ENCODE assay signal across 8 cellular contexts in genomic region chr11:96263361-96263763, GRCh38.
A peak's percentile ranks its signal among the peaks of the same experiment; 100 is the strongest.
DNase-seq lines count a peak whose midpoint lies in the region; ATAC-seq, FAIRE-seq and TF ChIP-seq lines count a peak whose summit lies in the region.

No MANE protein-coding gene starts in this region.

- no TSS peak for BruUV-seq in HepG2 (replicated peaks; lab: Mats Ljungman, UMichigan)

- H3K27me3 Mint-ChIP-seq in activated naive CD4-positive, alpha-beta T cell treated with anti-CD3 and anti-CD28 coated beads, Interleukin-2, amount 50 U/mL, for 24 hours, result no peaks in the 10 kb centered on the region

- no peak for ATAC-seq in activated naive CD4-positive, alpha-beta T cell treated with anti-CD3 and anti-CD28 coated beads, Interleukin-2, amount 50 U/mL, for 72 hours
- ATAC-seq in HepG2 (no peak; the same call in 2 of the 3 replicates), GM21447 (IDR thresholded peaks at IDR 0.05; ENCODE audit: unreplicated experiment) (no peak)

- H3K79me2 ChIP-seq in HepG2 (ENCODE audit: insufficient read depth, low read length), result peaks cover 8% of the 10 kb centered on the region

- H3K9me3 ChIP-seq in HepG2 (ENCODE audit: low read length), result no peaks in the 10 kb centered on the region
- no peaks in the 10 kb centered on the region for H3K9me3 ChIP-seq in uterus

- H3K4me3 ChIP-seq in astrocyte of the spinal cord (ENCODE audit: low read depth, low read length) (no peak overlapping the region), HepG2 (replicated peaks in 1 of 3; ENCODE audit: insufficient read depth in 1 of 3, low read depth in 2 of 3, low read length in 3 of 3) (no peak overlapping the region), uterus (no peak overlapping the region)

- no peak overlapping the region for H3K4me2 ChIP-seq in HepG2 (ENCODE audit: low read depth, low read length)

- H3K36me3 Mint-ChIP-seq in activated naive CD4-positive, alpha-beta T cell treated with anti-CD3 and anti-CD28 coated beads, Interleukin-2, amount 50 U/mL, for 24 hours, result peaks cover 17% of the 10 kb centered on the region
- H3K36me3 Mint-ChIP-seq in activated naive CD4-positive, alpha-beta T cell treated with anti-CD3 and anti-CD28 coated beads, Interleukin-2, amount 50 U/mL, for 72 hours, result peaks cover 9 to 19% of the 10 kb centered on the region in 2 donors

- CTCF ChIA-PET in HepG2 (lab: Yijun Ruan, JAX; ENCODE audit: low intra/inter-chr PET ratio, low total read pairs), result no interaction called here

- H2AFZ ChIP-seq in HepG2 (ENCODE audit: low read length), result no peak overlapping the region

- H3K27ac Mint-ChIP-seq in activated naive CD4-positive, alpha-beta T cell treated with anti-CD3 and anti-CD28 coated beads, Interleukin-2, amount 50 U/mL, for 24 hours, result peak overlapping the region; percentile 86
- no peak overlapping the region for H3K27ac Mint-ChIP-seq in activated naive CD4-positive, alpha-beta T cell treated with anti-CD3 and anti-CD28 coated beads, Interleukin-2, amount 50 U/mL, for 72 hours

- H3K9ac ChIP-seq in HepG2 (ENCODE audit: insufficient read depth, low read depth, low read length), result no peak overlapping the region

- intact Hi-C loops in HepG2 (cut with micrococcal nuclease; ENCODE audit: unreplicated experiment), result no loop called here
- intact Hi-C loops in uterus (cut with DNase I; ENCODE audit: low total_unique reads), result no loop called here

- H3K27ac ChIP-seq in HepG2 (ENCODE audit: extremely low read length, insufficient read depth, low read length) (no peak overlapping the region), uterus (peak overlapping the region; percentile 65 to 70)

- peaks cover 97% of the 10 kb centered on the region for H3K4me1 Mint-ChIP-seq in activated naive CD4-positive, alpha-beta T cell treated with anti-CD3 and anti-CD28 coated beads, Interleukin-2, amount 50 U/mL, for 24 hours

- no peak for TF ChIP-seq CTCF in astrocyte of the spinal cord (IDR thresholded peaks at IDR 0.05; ENCODE audit: low read depth, low read length)
- no peak for TF ChIP-seq CTCF in HepG2 (CRISPR knock-in tag; IDR thresholded peaks at IDR 0.05)
- no peak for TF ChIP-seq CTCF in uterus (IDR thresholded peaks at IDR 0.05)

- H4K20me1 ChIP-seq in HepG2 (ENCODE audit: insufficient read depth, low read length), result no peaks in the 10 kb centered on the region; the same call in 1 of the 2 replicates

- no peak for TF ChIP-seq RAD21 in HepG2 (CRISPR knock-in tag; IDR thresholded peaks at IDR 0.05)

- TF ChIP-seq POLR2A in HepG2 (IDR thresholded peaks at IDR 0.05; ENCODE audit: insufficient read depth in 1 of 2, low read depth in 2 of 2, low read length in 2 of 2) (no peak), uterus (IDR thresholded peaks at IDR 0.05) (no peak)

- H3K4me1 ChIP-seq in HepG2 (ENCODE audit: insufficient read depth, low read length) (peaks cover 31% of the 10 kb centered on the region), uterus (peaks cover 5 to 11% of the 10 kb centered on the region in 2 donors)

- no peak for FAIRE-seq in HepG2 (lab: Jason Lieb, UNC)

- H3K27me3 ChIP-seq in HepG2 (ENCODE audit: control insufficient read depth in 1 of 2, insufficient read depth in 2 of 2, low read length in 2 of 2) (no peaks in the 10 kb centered on the region), uterus (no peaks in the 10 kb centered on the region)

- TF ChIP-seq EP300 in HepG2 (IDR thresholded peaks at IDR 0.05; ENCODE audit: low read depth in 2 of 2, low read length in 2 of 2) (no peak), HepG2 (CRISPR knock-in tag; IDR thresholded peaks at IDR 0.05; ENCODE audit: borderline replicate concordance) (no peak)

- peak overlapping the region; percentile 16 for H3K4me3 Mint-ChIP-seq in activated naive CD4-positive, alpha-beta T cell treated with anti-CD3 and anti-CD28 coated beads, Interleukin-2, amount 50 U/mL, for 24 hours

- in situ Hi-C loops in astrocyte of the spinal cord (cut with HindIII; ENCODE audit: low sequenced_read_pairs) (no loop called here), HepG2 (cut with HindIII; ENCODE audit: extremely low pct_ligation_motif_present, low pct_unique_long_range_greater_than_20kb) (no loop called here)

- POLR2A ChIA-PET in HepG2 (lab: Yijun Ruan, JAX), result no interaction called here

- peaks cover 8% of the 10 kb centered on the region for H3K9me3 Mint-ChIP-seq in activated naive CD4-positive, alpha-beta T cell treated with anti-CD3 and anti-CD28 coated beads, Interleukin-2, amount 50 U/mL, for 24 hours
- peaks cover 0 to 6% of the 10 kb centered on the region in 2 donors for H3K9me3 Mint-ChIP-seq in activated naive CD4-positive, alpha-beta T cell treated with anti-CD3 and anti-CD28 coated beads, Interleukin-2, amount 50 U/mL, for 72 hours

- no peak for DNase-seq in activated naive CD4-positive, alpha-beta T cell treated with anti-CD3 and anti-CD28 coated beads, Interleukin-2, amount 50 U/mL, for 72 hours (ENCODE audit: low spot score in 2 of 2)
- DNase-seq in astrocyte of the spinal cord (ENCODE audit: low read depth, low spot score), result peak; percentile 57
- DNase-seq in HepG2 (ENCODE audit: low spot score), result peak; percentile 14
- no peak for DNase-seq in uterus
- DNase-seq in NCI-H2227 treated with DMSO at 0.1 percent for 48 hours (lab: John Stamatoyannopoulos, UW), result no peak
- DNase-seq in HuH-7 (ENCODE audit: low spot score), result no peak

- H3K36me3 ChIP-seq in HepG2 (replicated peaks in 1 of 2; ENCODE audit: control insufficient read depth in 1 of 2, insufficient read depth in 2 of 2, low read length in 2 of 2) (peaks cover 0 to 1% of the 10 kb centered on the region in 2 experiments; a peak in 2 of 5 replicates), uterus (no peaks in the 10 kb centered on the region)

TF ChIP-seq in HepG2, 621 proteins besides CTCF, POLR2A, EP300 and RAD21:
- TF ChIP-seq ZNF232 (CRISPR knock-in tag; IDR thresholded peaks at IDR 0.05; ENCODE audit: borderline replicate concordance) (no peak), CSRNP1 (CRISPR knock-in tag; IDR thresholded peaks at IDR 0.05) (no peak), ZFAT (CRISPR knock-in tag; conservative IDR thresholded peaks at IDR 0.05) (no peak), MIXL1 (CRISPR knock-in tag; IDR thresholded peaks at IDR 0.05) (no peak), CEBPB (IDR thresholded peaks at IDR 0.05; ENCODE audit: borderline replicate concordance, low read depth, low read length) (peak; percentile 70), MXD4 (CRISPR knock-in tag; IDR thresholded peaks at IDR 0.05) (no peak), ZNF563 (CRISPR knock-in tag; IDR thresholded peaks at IDR 0.05) (no peak), ZBTB26 (CRISPR knock-in tag; IDR thresholded peaks at IDR 0.05; ENCODE audit: borderline replicate concordance) (no peak), ZBTB1 (CRISPR knock-in tag; IDR thresholded peaks at IDR 0.05; ENCODE audit: borderline replicate concordance) (no peak), REXO4 (CRISPR knock-in tag; IDR thresholded peaks at IDR 0.05; ENCODE audit: borderline replicate concordance) (no peak), ZNF101 (CRISPR knock-in tag; IDR thresholded peaks at IDR 0.05; ENCODE audit: borderline replicate concordance, low read depth) (no peak), SRF (IDR thresholded peaks at IDR 0.05; ENCODE audit: low read depth, low read length) (0 out of 2 replicates have a peak, but pooled peaks have one; percentile 32), ZNF710 (CRISPR knock-in tag; IDR thresholded peaks at IDR 0.05; ENCODE audit: borderline replicate concordance) (no peak)

Comparison
In these comparisons a context has a peak if more than half of its experiments do, and no peak if none do; other contexts are left out.
1. DNase-seq: peak in astrocyte of the spinal cord (single experiment) and HepG2 (single experiment); none in activated naive CD4-positive, alpha-beta T cell treated with anti-CD3 and anti-CD28 coated beads, Interleukin-2, amount 50 U/mL, for 72 hours (0 of 2), uterus (0 of 2), NCI-H2227 treated with DMSO at 0.1 percent for 48 hours (single experiment) and HuH-7 (single experiment).